28 cellular contexts compared by ENCODE assay signal in genomic region chr9:133852476-133852875, GRCh38.
"Had no signal": no experiment of that assay in that cellular context is flagged by ENCODE, and none has a peak within 500 bp of the region (broad histone marks: within the 10 kb centered on the region; RNA-seq: fewer than 3 reads in every experiment).

No MANE protein-coding gene starts in this region.

- DNase-seq: activated CD4-positive, alpha-beta T cell treated with anti-CD3 and anti-CD28 coated beads for 1 hour; activated CD4-positive, alpha-beta T cell treated with anti-CD3 and anti-CD28 coated beads, Interleukin-2, amount 10 ng/mL, durations not matched to agents 7 days and 5 days; activated CD8-positive, alpha-beta T cell treated with anti-CD3 and anti-CD28 coated beads, Interleukin-2, amount 10 ng/mL, durations not matched to agents 7 days and 5 days; activated naive CD4-positive, alpha-beta T cell; activated T-cell treated with anti-CD3 and anti-CD28 coated beads for 4 hours; activated T-cell treated with anti-CD3 and anti-CD28 coated beads, Interleukin-2, amount 50 U/mL, for 72 hours; cerebellar nuclear complex; cortex of kidney; foreskin fibroblast; heart left ventricle; hypothalamus; immature natural killer cell; kidney; left colon; mammary epithelial cell; midbrain; naive thymus-derived CD4-positive, alpha-beta T cell; occipital lobe; psoas muscle; stimulated activated CD4-positive, alpha-beta T cell treated with anti-CD3 and anti-CD28 coated beads, Interleukin-1b, Interleukin-23, amount 100 ng/mL, for 48 hours; stimulated activated CD4-positive, alpha-beta T cell treated with anti-CD3 and anti-CD28 coated beads, Interleukin-4, amount 100 ng/mL, for 4 hours; stimulated activated CD8-positive, alpha-beta memory T cell treated with anti-CD3 and anti-CD28 coated beads, Interleukin-4, amount 100 ng/mL, for 48 hours; stimulated activated naive B cell treated with anti-CD40 and anti-IgM and Interleukin-4, amounts not matched to agents 10 μg/mL and 1 μg/mL and 100 μg/mL, for 72 hours; stomach; T-helper 2 cell; thyroid gland had no signal

- H3K4me3 ChIP-seq: heart left ventricle, psoas muscle, smooth muscle cell, stomach, thyroid gland had no signal

- H2AFZ ChIP-seq: parathyroid adenoma had no signal

- H3K4me2 ChIP-seq: smooth muscle cell had no signal

- H3K4me1 ChIP-seq: parathyroid adenoma, psoas muscle had no signal

- H3K9me3 ChIP-seq: heart left ventricle, psoas muscle, stomach, thyroid gland had no signal

- H3K27ac ChIP-seq: heart left ventricle, parathyroid adenoma, psoas muscle, stomach, thyroid gland had no signal

- H3K9ac ChIP-seq: parathyroid adenoma had no signal

- H3K36me3 ChIP-seq: heart left ventricle, stomach, thyroid gland had no signal

- H3K27me3 ChIP-seq: heart left ventricle, stomach, thyroid gland had no signal
